Comparison of ENCODE assay signal across 16 cellular contexts in genomic region chr7:144325868-144326267, GRCh38. TPM values are rescaled to one million over a fixed set of nuclear protein-coding genes. Genes with fewer than 3 reads are reported as not detected.
"Had no signal": no experiment of that assay in that cellular context is flagged by ENCODE, and none has a peak within 500 bp of the region (broad histone marks: within the 10 kb centered on the region; RNA-seq: fewer than 3 reads in every experiment).

No MANE protein-coding gene starts in this region.

RNA-seq across cellular contexts. Expression of gene OR2A1, which starts 13.6 kb away (rescaled TPM):
- total RNA-seq: activated naive CD4-positive, alpha-beta T cell treated with anti-CD3 and anti-CD28 coated beads for 36 hours; activated naive CD4-positive, alpha-beta T cell treated with anti-CD3 and anti-CD28 coated beads, Interleukin-2, amount 50 U/mL, for 72 hours; activated naive CD8-positive, alpha-beta T cell treated with anti-CD3 and anti-CD28 coated beads for 36 hours; activated T-cell treated with anti-CD3 and anti-CD28 coated beads, Interleukin-2, amount 50 U/mL, for 4 hours; activated T-cell treated with anti-CD3 and anti-CD28 coated beads, Interleukin-2, amount 50 U/mL, for 72 hours; activated T-helper 1 cell treated with anti-CD3 and anti-CD28 coated beads, Interleukin-12 subunit alpha, Interleukin-12 subunit beta, Interleukin-2, Interleukin-4 antibody, amounts not matched to agents 30 ng/mL and 10 ng/mL and 1 ng/mL, durations not matched to agents 14 hours and 24 hours and 36 hours; activated T-helper 2 cell treated with anti-CD3 and anti-CD28 coated beads, Interferon-gamma antibody, Interleukin-2, Interleukin-4, amounts not matched to agents 10 μg/mL and 5 μg/mL and 100 μg/mL, durations not matched to agents 14 hours and 24 hours and 36 hours; ascending aorta; astrocyte; body of pancreas; bronchial epithelial cell; cardiac muscle cell; cerebellum; chondrocyte had no signal
- polyA plus RNA-seq: cardiac muscle cell had no signal

RNA-seq across cellular contexts. Expression of gene CTAGE8, which starts 56.8 kb away (rescaled TPM):
- total RNA-seq: ascending aorta, cardiac muscle cell, cardiac septum, cerebellum had no signal
- polyA plus RNA-seq: aorta, cardiac muscle cell had no signal
